ENCODE assay signal across 27 cellular contexts in the genomic region with DNA sequence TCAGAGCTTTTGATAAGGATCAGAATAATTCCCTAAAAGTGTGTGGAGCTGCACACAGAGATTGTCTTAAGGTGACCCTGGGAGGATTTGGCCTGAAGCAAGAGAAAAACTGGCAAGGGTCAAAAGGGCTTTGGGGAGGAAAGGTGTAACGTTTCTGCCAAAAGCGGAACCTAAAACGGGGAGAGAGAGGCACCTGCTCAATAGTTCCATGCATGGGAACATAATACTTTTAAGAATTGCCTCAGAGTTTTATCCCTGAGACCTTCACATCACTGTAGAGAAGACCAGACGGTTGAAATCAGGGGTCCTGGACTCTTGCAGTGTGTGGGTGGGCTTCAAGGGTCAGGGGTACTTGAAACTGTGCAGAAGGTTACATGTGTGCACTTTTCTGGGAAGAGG. TPM values are rescaled to one million over a fixed set of nuclear protein-coding genes. Genes with fewer than 3 reads are reported as not detected.
DNase-seq lines count a peak whose midpoint lies in the region; ATAC-seq and TF ChIP-seq lines count a peak whose summit lies in the region.
"Had no signal": no experiment of that assay in that cellular context is flagged by ENCODE, and none has a peak within 500 bp of the region (broad histone marks: within the 10 kb centered on the region; RNA-seq: fewer than 3 reads in every experiment).

No MANE protein-coding gene starts in this region.

- no peak overlapping the region for H3K27ac ChIP-seq in CD8-positive, alpha-beta memory T cell (ENCODE audit: low read depth, low read length)
- H3K27ac ChIP-seq in neutrophil = peak overlapping the region; percentile 99
- H3K27ac ChIP-seq: adrenal gland, coronary artery, lower lobe of right lung, neural progenitor cell had no signal

- POLR2A ChIA-PET in CD8-positive, alpha-beta memory T cell (lab: Charles Lee) = no interaction called here

- H3K9me3 Mint-ChIP-seq in T-helper 2 cell treated with Interferon-gamma antibody and Interleukin-4, amounts not matched to agents 5 μg/mL and 100 μg/mL, for 36 hours = peaks cover 7% of the 10 kb centered on the region
- peaks cover 0 to 4% (median 0%) of the 10 kb centered on the region in 5 donors for H3K9me3 Mint-ChIP-seq in CD8-positive, alpha-beta memory T cell
- peaks cover 8% of the 10 kb centered on the region for H3K9me3 Mint-ChIP-seq in activated T-helper 2 cell treated with anti-CD3 and anti-CD28 coated beads, Interferon-gamma antibody, Interleukin-2, Interleukin-4, amounts not matched to agents 10 μg/mL and 5 μg/mL and 100 μg/mL, durations not matched to agents 14 hours and 24 hours and 36 hours

- TF ChIP-seq CTCF in neutrophil (IDR thresholded peaks at IDR 0.05) = no peak

- H3K4me3 Mint-ChIP-seq in T-helper 2 cell treated with Interferon-gamma antibody and Interleukin-4, amounts not matched to agents 5 μg/mL and 100 μg/mL, for 36 hours = no peak overlapping the region
- H3K4me3 Mint-ChIP-seq in CD8-positive, alpha-beta memory T cell = no peak overlapping the region
- H3K4me3 Mint-ChIP-seq in activated T-helper 2 cell treated with anti-CD3 and anti-CD28 coated beads, Interferon-gamma antibody, Interleukin-2, Interleukin-4, amounts not matched to agents 10 μg/mL and 5 μg/mL and 100 μg/mL, durations not matched to agents 14 hours and 24 hours and 36 hours (ENCODE audit: low read depth) = no peak overlapping the region
- H3K4me3 Mint-ChIP-seq: endodermal cell, neural progenitor cell had no signal

- peaks cover 53% of the 10 kb centered on the region for H3K4me1 Mint-ChIP-seq in T-helper 2 cell treated with Interferon-gamma antibody and Interleukin-4, amounts not matched to agents 5 μg/mL and 100 μg/mL, for 36 hours (ENCODE audit: low read depth)
- H3K4me1 Mint-ChIP-seq in CD8-positive, alpha-beta memory T cell = peaks cover 56 to 74% (median 65%) of the 10 kb centered on the region in 3 donors
- H3K4me1 Mint-ChIP-seq in activated T-helper 2 cell treated with anti-CD3 and anti-CD28 coated beads, Interferon-gamma antibody, Interleukin-2, Interleukin-4, amounts not matched to agents 10 μg/mL and 5 μg/mL and 100 μg/mL, durations not matched to agents 14 hours and 24 hours and 36 hours (ENCODE audit: low read depth) = peaks cover 57% of the 10 kb centered on the region

- no peak for DNase-seq in T-helper 2 cell treated with Interferon-gamma antibody and Interleukin-4, amounts not matched to agents 5 μg/mL and 100 μg/mL, for 36 hours (ENCODE audit: low spot score)
- DNase-seq in T-helper 2 cell (no peak), MG63 (no peak), NCI-H510A treated with DMSO at 0.1 percent for 48 hours (lab: John Stamatoyannopoulos, UW) (no peak)
- no peak for DNase-seq in CD8-positive, alpha-beta memory T cell
- no peak for DNase-seq in activated T-helper 2 cell treated with anti-CD3 and anti-CD28 coated beads, Interferon-gamma antibody, Interleukin-2, Interleukin-4, amounts not matched to agents 10 μg/mL and 5 μg/mL and 100 μg/mL, durations not matched to agents 14 hours and 24 hours and 36 hours (ENCODE audit: low spot score)
- DNase-seq: activated CD4-positive, alpha-beta T cell treated with anti-CD3 and anti-CD28 coated beads, Interleukin-2, amount 50 U/mL, for 1 hour; adrenal gland; AML-193; Caco-2; DND-41; H7; lower lobe of right lung; mucosa of descending colon; NCI-H1694; NCI-H2171; stomach had no signal

- no peaks in the 10 kb centered on the region for H3K9me3 ChIP-seq in CD8-positive, alpha-beta memory T cell (ENCODE audit: low read length)
- H3K9me3 ChIP-seq in neutrophil (no peaks in the 10 kb centered on the region), MG63 (peaks cover 11% of the 10 kb centered on the region)

- H3K36me3 Mint-ChIP-seq in T-helper 2 cell treated with Interferon-gamma antibody and Interleukin-4, amounts not matched to agents 5 μg/mL and 100 μg/mL, for 36 hours (ENCODE audit: low read depth) = peaks cover 39% of the 10 kb centered on the region
- peaks cover 0 to 4% (median 0%) of the 10 kb centered on the region in 3 donors for H3K36me3 Mint-ChIP-seq in CD8-positive, alpha-beta memory T cell
- peaks cover 50% of the 10 kb centered on the region for H3K36me3 Mint-ChIP-seq in activated T-helper 2 cell treated with anti-CD3 and anti-CD28 coated beads, Interferon-gamma antibody, Interleukin-2, Interleukin-4, amounts not matched to agents 10 μg/mL and 5 μg/mL and 100 μg/mL, durations not matched to agents 14 hours and 24 hours and 36 hours (ENCODE audit: low read depth)

- peaks cover 43% of the 10 kb centered on the region for H3K4me1 ChIP-seq in CD8-positive, alpha-beta memory T cell (ENCODE audit: insufficient read depth, low read length)
- H3K4me1 ChIP-seq in neutrophil (ENCODE audit: control insufficient read depth in 1 of 2, insufficient read depth in 1 of 2, low read depth in 1 of 2, low read length in 1 of 2) = peaks cover 97% of the 10 kb centered on the region in 2 experiments

- no peaks in the 10 kb centered on the region for H3K27me3 Mint-ChIP-seq in T-helper 2 cell treated with Interferon-gamma antibody and Interleukin-4, amounts not matched to agents 5 μg/mL and 100 μg/mL, for 36 hours (ENCODE audit: low read depth)
- no peaks in the 10 kb centered on the region for H3K27me3 Mint-ChIP-seq in CD8-positive, alpha-beta memory T cell
- H3K27me3 Mint-ChIP-seq in activated T-helper 2 cell treated with anti-CD3 and anti-CD28 coated beads, Interferon-gamma antibody, Interleukin-2, Interleukin-4, amounts not matched to agents 10 μg/mL and 5 μg/mL and 100 μg/mL, durations not matched to agents 14 hours and 24 hours and 36 hours (ENCODE audit: low read depth) = no peaks in the 10 kb centered on the region

- H3K4me3 ChIP-seq in CD8-positive, alpha-beta memory T cell (ENCODE audit: low read length) = no peak overlapping the region
- H3K4me3 ChIP-seq in neutrophil (ENCODE audit: low read depth in 1 of 2, low read length in 1 of 2) = no peak overlapping the region
- H3K4me3 ChIP-seq in MG63 = no peak overlapping the region
- H3K4me3 ChIP-seq: adrenal gland, coronary artery, gastroesophageal sphincter, K562, lower lobe of right lung, mucosa of descending colon, neural progenitor cell, stomach, transverse colon had no signal

- intact Hi-C loops in activated T-helper 2 cell treated with anti-CD3 and anti-CD28 coated beads, Interferon-gamma antibody, Interleukin-2, Interleukin-4, amounts not matched to agents 10 μg/mL and 5 μg/mL and 100 μg/mL, durations not matched to agents 14 hours and 24 hours and 36 hours (cut with micrococcal nuclease) = loop anchor here (2.0 kb wide), 1 partner anchor 52 kb away; no protein-coding TSS in a partner anchor

- CTCF ChIA-PET in CD8-positive, alpha-beta memory T cell (lab: Charles Lee) = interaction anchor here (1.2 to 2.2 kb wide), 2 partner anchors 23 to 65 kb away, joined by 3 to 5 read pairs; no protein-coding TSS in a partner anchor

- H3K36me3 ChIP-seq in CD8-positive, alpha-beta memory T cell (ENCODE audit: insufficient read depth, low read length) = no peaks in the 10 kb centered on the region
- H3K36me3 ChIP-seq in neutrophil (no peaks in the 10 kb centered on the region), MG63 (peaks cover 29% of the 10 kb centered on the region)
- H3K36me3 ChIP-seq: adrenal gland, lower lobe of right lung, neural progenitor cell, stomach had no signal

- H3K27me3 ChIP-seq in CD8-positive, alpha-beta memory T cell (ENCODE audit: insufficient read depth, low read length, poor library complexity, severe bottlenecking) = no peaks in the 10 kb centered on the region
- H3K27me3 ChIP-seq in neutrophil (no peaks in the 10 kb centered on the region), MG63 (no peaks in the 10 kb centered on the region)
- H3K27me3 ChIP-seq: adrenal gland, gastroesophageal sphincter, neural progenitor cell, stomach, transverse colon had no signal

- ATAC-seq in GM21576 (IDR thresholded peaks at IDR 0.05; ENCODE audit: unreplicated experiment) = no peak
- ATAC-seq: gastroesophageal sphincter, K562, lower lobe of right lung, mucosa of descending colon, Panc1, sciatic nerve had no signal

- H3K27ac Mint-ChIP-seq in T-helper 2 cell treated with Interferon-gamma antibody and Interleukin-4, amounts not matched to agents 5 μg/mL and 100 μg/mL, for 36 hours = peak overlapping the region; percentile 28
- peak overlapping the region in 5 of 8 donors; percentile 17 to 62 (median 57) for H3K27ac Mint-ChIP-seq in CD8-positive, alpha-beta memory T cell
- peak overlapping the region; percentile 53 for H3K27ac Mint-ChIP-seq in activated T-helper 2 cell treated with anti-CD3 and anti-CD28 coated beads, Interferon-gamma antibody, Interleukin-2, Interleukin-4, amounts not matched to agents 10 μg/mL and 5 μg/mL and 100 μg/mL, durations not matched to agents 14 hours and 24 hours and 36 hours
- H3K27ac Mint-ChIP-seq: endodermal cell, neural progenitor cell had no signal

RNA-seq across cellular contexts. Expression of a gene that starts 6.0 kb away (rescaled TPM):
- total RNA-seq in CD8-positive, alpha-beta memory T cell = 10 to 100 TPM; 13.2 TPM
- 2.6 TPM for polyA plus RNA-seq in CD8-positive, alpha-beta memory T cell
- total RNA-seq in activated T-helper 2 cell treated with anti-CD3 and anti-CD28 coated beads, Interferon-gamma antibody, Interleukin-2, Interleukin-4, amounts not matched to agents 10 μg/mL and 5 μg/mL and 100 μg/mL, durations not matched to agents 14 hours and 24 hours and 36 hours = 31.4 and 34.2 TPM in 2 replicates
- 7.0 and 9.1 TPM in 2 replicates for total RNA-seq in MG63 (2014; rRNA removed; shearing (Covaris generic); ENCODE audit: low replicate concordance)
